Comparison of ENCODE assay signal across 8 cellular contexts in the genomic region with DNA sequence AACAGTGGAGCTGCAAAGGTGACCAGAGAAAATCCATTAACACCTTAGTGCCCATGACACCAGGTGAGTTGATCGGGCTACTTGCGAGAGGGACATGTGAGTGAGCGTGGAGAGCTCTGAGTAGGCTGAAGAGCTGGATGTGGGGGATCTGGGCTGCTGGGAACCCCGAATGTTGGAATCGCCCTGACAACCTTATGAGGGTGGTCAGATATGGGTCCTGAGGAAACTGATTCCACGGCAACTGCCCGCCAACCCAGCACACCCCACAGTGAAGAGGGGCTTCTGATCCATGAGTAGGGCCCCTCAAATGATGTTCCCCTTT. TPM values are rescaled to one million over a fixed set of nuclear protein-coding genes. Genes with fewer than 3 reads are reported as not detected.
A peak's percentile ranks its signal among the peaks of the same experiment; 100 is the strongest.
DNase-seq lines count a peak whose midpoint lies in the region; ATAC-seq and TF ChIP-seq lines count a peak whose summit lies in the region.

No MANE protein-coding gene starts in this region.

- peak overlapping the region; percentile 78 for H3K9ac ChIP-seq in SK-N-MC (ENCODE audit: insufficient read length)

- H3K36me3 ChIP-seq in SK-N-MC (ENCODE audit: insufficient read depth, low read length): no peaks in the 10 kb centered on the region

- DNase-seq in SK-N-MC (ENCODE audit: low read depth, low spot score) (no peak), fibroblast of villous mesenchyme (ENCODE audit: low read depth) (no peak), retinal pigment epithelial cell (ENCODE audit: low read depth) (no peak), left lobe of liver (ENCODE audit: low spot score) (no peak), Ammon's horn (ENCODE audit: low spot score) (no peak), NCI-H1092 (lab: John Stamatoyannopoulos, UW) (no peak), NCI-H2227 (lab: John Stamatoyannopoulos, UW; ENCODE audit: unreplicated experiment) (no peak)

- TF ChIP-seq CTCF in fibroblast of villous mesenchyme (IDR thresholded peaks at IDR 0.05; ENCODE audit: insufficient read depth, low read depth, low read length) (no peak), retinal pigment epithelial cell (conservative IDR thresholded peaks at IDR 0.05; ENCODE audit: low read depth, low read length) (no peak)

- H3K27ac ChIP-seq in SK-N-MC: no peak overlapping the region

- ATAC-seq in GM19372 (IDR thresholded peaks at IDR 0.05; ENCODE audit: low read depth, unreplicated experiment): peak; percentile 0
- no peak for ATAC-seq in left lobe of liver

- H3K9me3 ChIP-seq in SK-N-MC (ENCODE audit: low read depth, low read length): no peaks in the 10 kb centered on the region

- H3K4me3 ChIP-seq in SK-N-MC: peak overlapping the region; percentile 88
- H3K4me3 ChIP-seq in fibroblast of villous mesenchyme (ENCODE audit: low read depth, low read length): peak overlapping the region; percentile 79
- peak overlapping the region; percentile 82 for H3K4me3 ChIP-seq in retinal pigment epithelial cell (ENCODE audit: low read length)

RNA-seq across cellular contexts. Expression of a gene that starts 0.7 kb away (rescaled TPM):
- total RNA-seq in fibroblast of villous mesenchyme (128 and 164 TPM in 2 replicates), left lobe of liver (41.1 TPM)
